16 cellular contexts compared by ENCODE assay signal in the genomic region with DNA sequence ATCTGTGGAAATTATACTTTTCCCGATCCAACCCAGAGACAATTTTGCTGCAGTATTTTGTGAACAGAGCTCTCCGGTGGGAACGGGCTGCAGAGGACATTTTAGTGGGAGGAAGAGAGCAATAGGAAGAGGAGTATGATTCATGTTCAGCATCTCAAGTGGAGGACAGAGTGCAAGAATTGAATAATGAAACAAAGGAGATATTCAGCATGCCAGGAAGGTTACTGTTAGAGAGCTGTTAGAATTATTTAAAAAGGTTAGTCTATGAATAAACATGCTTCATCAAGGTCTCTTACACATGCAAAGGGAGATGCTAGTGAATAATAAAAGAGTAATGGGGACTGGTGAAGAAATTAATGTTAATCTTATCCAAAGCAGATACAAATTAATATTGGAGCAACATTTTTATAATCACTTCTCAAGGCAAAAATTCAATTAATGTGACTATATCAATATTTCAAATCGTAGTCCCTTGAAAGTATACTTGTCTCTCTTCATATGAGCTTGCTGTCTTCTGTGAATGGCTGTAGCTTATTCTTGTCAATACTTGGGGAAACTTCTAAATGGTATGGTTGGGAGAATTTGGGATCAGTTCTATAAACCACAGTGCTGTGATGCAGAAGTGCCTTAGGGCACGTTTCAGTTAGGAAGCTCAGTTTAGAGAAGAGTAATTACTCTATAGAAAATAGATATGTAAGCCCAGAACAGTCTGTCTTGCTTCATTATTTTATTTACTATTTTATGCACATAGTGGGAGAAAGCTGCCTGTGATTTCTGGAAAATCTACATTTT.
DNase-seq lines count a peak whose midpoint lies in the region; ATAC-seq, FAIRE-seq and TF ChIP-seq lines count a peak whose summit lies in the region.
"Had no signal": no experiment of that assay in that cellular context is flagged by ENCODE, and none has a peak within 500 bp of the region (broad histone marks: within the 10 kb centered on the region; RNA-seq: fewer than 3 reads in every experiment).

No MANE protein-coding gene starts in this region.

- H3K9me2 ChIP-seq in GM23338 (ENCODE audit: insufficient read depth) = no peaks in the 10 kb centered on the region
- H3K9me2 ChIP-seq: SK-N-SH had no signal

- H3K4me2 ChIP-seq in GM23338 = peak overlapping the region; percentile 50
- H3K4me2 ChIP-seq: PC-9, SK-N-SH had no signal

- H3K9me3 ChIP-seq in SK-N-MC (ENCODE audit: low read depth, low read length) = no peaks in the 10 kb centered on the region
- H3K9me3 ChIP-seq in iPS-20b (ENCODE audit: insufficient read depth, low read depth, low read length) = no peaks in the 10 kb centered on the region
- H3K9me3 ChIP-seq in pancreas = no peaks in the 10 kb centered on the region
- no peaks in the 10 kb centered on the region for H3K9me3 ChIP-seq in suprapubic skin
- H3K9me3 ChIP-seq: BE2C, SK-N-SH had no signal

- H3K27me3 ChIP-seq in GM23338 (ENCODE audit: insufficient read depth) = no peaks in the 10 kb centered on the region
- no peaks in the 10 kb centered on the region for H3K27me3 ChIP-seq in iPS-20b (ENCODE audit: insufficient read depth, low read length)
- H3K27me3 ChIP-seq in pancreas = no peaks in the 10 kb centered on the region
- H3K27me3 ChIP-seq in suprapubic skin = no peaks in the 10 kb centered on the region
- H3K27me3 ChIP-seq: BE2C had no signal

- H3K27me3 Mint-ChIP-seq in GM23338 (ENCODE audit: insufficient read depth, low read depth, poor library complexity) = peaks cover 1% of the 10 kb centered on the region
- H3K27me3 Mint-ChIP-seq in type B pancreatic cell = no peaks in the 10 kb centered on the region
- H3K27me3 Mint-ChIP-seq: CD4-positive, alpha-beta memory T cell had no signal

- TF ChIP-seq POLR2A in suprapubic skin (IDR thresholded peaks at IDR 0.05) = no peak

- FAIRE-seq in pancreas (lab: Jason Lieb, UNC) = no peak
- FAIRE-seq: D721Med had no signal

- H3K4me3 Mint-ChIP-seq in GM23338 = 0 out of 3 replicates have a peak overlapping the region, but pooled peaks have one; percentile 1
- no peak overlapping the region for H3K4me3 Mint-ChIP-seq in type B pancreatic cell
- H3K4me3 Mint-ChIP-seq: CD4-positive, alpha-beta memory T cell; T-helper 1 cell treated with Interleukin-12 subunit alpha and Interleukin-12 subunit beta and Interleukin-4 antibody, amounts not matched to agents 30 μg/mL and 1 μg/mL, for 36 hours had no signal

- intact Hi-C loops in pancreas (cut with DNase I) = no loop called here

- no peak for TF ChIP-seq EP300 in suprapubic skin (IDR thresholded peaks at IDR 0.05)

- H3K27ac Mint-ChIP-seq in GM23338 (peak overlapping the region; percentile 72), type B pancreatic cell (no peak overlapping the region)
- H3K27ac Mint-ChIP-seq: CD4-positive, alpha-beta memory T cell; T-helper 1 cell treated with Interleukin-12 subunit alpha and Interleukin-12 subunit beta and Interleukin-4 antibody, amounts not matched to agents 30 μg/mL and 1 μg/mL, for 36 hours had no signal

- H3K9me3 Mint-ChIP-seq in GM23338 (no peaks in the 10 kb centered on the region), type B pancreatic cell (no peaks in the 10 kb centered on the region)

- no peaks in the 10 kb centered on the region for H4K20me1 ChIP-seq in GM23338 (replicated peaks; ENCODE audit: insufficient read depth)

- H3K27ac ChIP-seq in GM23338 (ENCODE audit: low read depth) (peak overlapping the region; percentile 45), SK-N-MC (no peak overlapping the region), iPS-20b (ENCODE audit: low read length) (no peak overlapping the region), pancreas (no peak overlapping the region), suprapubic skin (no peak overlapping the region)
- H3K27ac ChIP-seq: PC-9 had no signal

- H3K9ac ChIP-seq in SK-N-MC (ENCODE audit: insufficient read length) (no peak overlapping the region), iPS-20b (ENCODE audit: low read depth, low read length) (no peak overlapping the region; the same call in 1 of the 2 replicates)
- H3K9ac ChIP-seq: SK-N-SH had no signal

- H3K36me3 ChIP-seq in GM23338 (ENCODE audit: insufficient read depth) = no peaks in the 10 kb centered on the region
- no peaks in the 10 kb centered on the region for H3K36me3 ChIP-seq in SK-N-MC (ENCODE audit: insufficient read depth, low read length)
- H3K36me3 ChIP-seq in iPS-20b (ENCODE audit: insufficient read depth, low read depth, low read length) = no peaks in the 10 kb centered on the region
- no peaks in the 10 kb centered on the region for H3K36me3 ChIP-seq in pancreas
- H3K36me3 ChIP-seq in suprapubic skin = no peaks in the 10 kb centered on the region
- H3K36me3 ChIP-seq: BE2C had no signal

- H3K4me1 Mint-ChIP-seq in GM23338 = peaks cover 36% of the 10 kb centered on the region
- no peaks in the 10 kb centered on the region for H3K4me1 Mint-ChIP-seq in type B pancreatic cell (ENCODE audit: unreplicated experiment)
- H3K4me1 Mint-ChIP-seq: CD4-positive, alpha-beta memory T cell had no signal

- TF ChIP-seq CTCF in GM23338 (conservative IDR thresholded peaks at IDR 0.05; ENCODE audit: low read depth in 2 of 2) = no peak
- no peak for TF ChIP-seq CTCF in pancreas (IDR thresholded peaks at IDR 0.05)
- no peak for TF ChIP-seq CTCF in type B pancreatic cell (conservative IDR thresholded peaks at IDR 0.05)
- no peak for TF ChIP-seq CTCF in suprapubic skin (IDR thresholded peaks at IDR 0.05)

- H3K36me3 Mint-ChIP-seq in GM23338 (ENCODE audit: low read depth) = no peaks in the 10 kb centered on the region
- no peaks in the 10 kb centered on the region for H3K36me3 Mint-ChIP-seq in type B pancreatic cell
- H3K36me3 Mint-ChIP-seq: CD4-positive, alpha-beta memory T cell had no signal

- H3K79me2 ChIP-seq in GM23338 (replicated peaks; ENCODE audit: insufficient read depth) = no peaks in the 10 kb centered on the region

- H3K4me1 ChIP-seq in GM23338 (ENCODE audit: insufficient read depth) (peaks cover 46% of the 10 kb centered on the region), iPS-20b (ENCODE audit: insufficient read depth, low read length) (peaks cover 30% of the 10 kb centered on the region), pancreas (no peaks in the 10 kb centered on the region), suprapubic skin (no peaks in the 10 kb centered on the region)
- H3K4me1 ChIP-seq: BE2C had no signal

- no peak overlapping the region for H3K4me3 ChIP-seq in GM23338
- H3K4me3 ChIP-seq in SK-N-MC = no peak overlapping the region
- H3K4me3 ChIP-seq in iPS-20b (ENCODE audit: low read length) = peak overlapping the region; percentile 15; the same call in 1 of the 2 replicates
- H3K4me3 ChIP-seq in pancreas = no peak overlapping the region
- no peak overlapping the region for H3K4me3 ChIP-seq in suprapubic skin
- H3K4me3 ChIP-seq: PC-9 had no signal

- 61 to 67% methylated on average over 5 of the region's 5 CpGs for WGBS in pancreas, 2 donors
- WGBS in suprapubic skin = 69% methylated on average over 5 of the region's 5 CpGs

- no peak overlapping the region for H2AFZ ChIP-seq in GM23338
- H2AFZ ChIP-seq: PC-9 had no signal

- H3F3A ChIP-seq in GM23338 (replicated peaks; ENCODE audit: low read depth) = no peaks in the 10 kb centered on the region

- ATAC-seq in GM23338 (peak; percentile 55), pancreas (no peak)

- DNase-seq in GM23338 (ENCODE audit: low spot score) = no peak
- DNase-seq in NCI-H146 (lab: John Stamatoyannopoulos, UW) = peak; percentile 30
- DNase-seq in SK-N-MC (ENCODE audit: low read depth, low spot score) = peak; percentile 28
- DNase-seq in NCI-H1694 (lab: John Stamatoyannopoulos, UW) = no peak
- DNase-seq in pancreas = no peak
- no peak for DNase-seq in type B pancreatic cell (ENCODE audit: extremely low spot score, unreplicated experiment)
- DNase-seq in suprapubic skin (ENCODE audit: low spot score in 2 of 2) = no peak
- DNase-seq: BE2C; CD4-positive, alpha-beta memory T cell; NCI-H1694 treated with DMSO at 0.1 percent for 48 hours; NCI-H510A; PC-9; SK-N-SH had no signal

TF ChIP-seq in GM23338, 12 proteins besides CTCF, POLR2A, EP300 and RAD21:
- TF ChIP-seq EZH2phosphoT487 (IDR thresholded peaks at IDR 0.05; ENCODE audit: unreplicated experiment) (no peak), NANOG (IDR thresholded peaks at IDR 0.05; ENCODE audit: borderline replicate concordance) (peak; percentile 60; the same call in 1 of the 2 replicates)
TF ChIP-seq in GM23338: peak in this region for 1.

Comparison
In these comparisons a context has a peak if more than half of its experiments do, and no peak if none do; other contexts are left out.
1. DNase-seq: peak in NCI-H146 (single experiment) and SK-N-MC (single experiment); none in GM23338 (single experiment), NCI-H1694 (single experiment), pancreas (0 of 6), type B pancreatic cell (single experiment) and suprapubic skin (0 of 2).